Comparison of ENCODE assay signal across 1 cellular context in the genomic region with DNA sequence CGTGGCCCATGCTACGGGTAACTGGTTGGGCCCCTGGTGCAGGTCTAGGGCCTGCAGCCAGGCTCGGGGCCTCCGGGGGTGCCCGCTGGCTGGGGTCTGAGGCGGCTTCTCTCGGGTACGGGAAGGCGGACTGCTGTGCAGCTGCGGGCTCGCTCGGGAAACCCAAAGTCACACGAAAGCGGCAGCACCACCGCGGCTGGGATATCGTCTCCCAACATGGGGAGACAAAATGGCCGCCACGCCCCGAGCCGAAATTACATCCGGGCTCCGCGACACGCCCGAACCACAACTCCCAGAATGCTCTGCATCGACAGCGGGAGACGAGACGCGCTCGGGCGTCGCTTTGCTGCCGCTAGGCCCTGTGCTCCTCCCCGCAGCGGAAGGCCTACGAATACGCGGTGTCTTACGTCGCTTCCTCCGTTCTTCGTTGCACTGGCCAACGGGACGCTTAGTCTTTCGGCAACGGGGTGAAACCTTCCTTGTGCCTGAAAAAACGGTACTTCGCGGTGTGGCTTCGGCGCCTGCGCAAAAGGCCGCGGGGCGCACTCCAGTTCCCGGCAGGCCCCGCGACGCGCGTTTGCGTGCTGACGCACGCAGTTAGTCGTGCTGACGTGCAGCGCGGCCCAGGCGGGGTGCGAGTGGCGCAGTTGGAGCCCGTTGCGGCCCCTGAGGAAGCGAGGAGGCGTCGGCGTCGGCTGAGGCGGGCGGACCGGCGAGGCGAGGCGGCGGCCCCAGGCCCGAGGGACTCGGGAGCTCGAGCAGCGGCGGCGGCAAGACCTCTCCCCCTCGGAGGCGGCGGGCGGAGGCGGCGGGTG.
A peak's percentile ranks its signal among the peaks of the same experiment; 100 is the strongest.
TF ChIP-seq lines count a peak whose summit lies in the region.

A gene (plus strand): TSS at position 604 of the 815 bp plus-strand sequence. CDS start 3,727 bp downstream, outside the sequence.

TF ChIP-seq in WTC11, 78 proteins besides CTCF, POLR2A, EP300 and RAD21 (continued from another document and continues in another):
- TF ChIP-seq, protein P1, sequence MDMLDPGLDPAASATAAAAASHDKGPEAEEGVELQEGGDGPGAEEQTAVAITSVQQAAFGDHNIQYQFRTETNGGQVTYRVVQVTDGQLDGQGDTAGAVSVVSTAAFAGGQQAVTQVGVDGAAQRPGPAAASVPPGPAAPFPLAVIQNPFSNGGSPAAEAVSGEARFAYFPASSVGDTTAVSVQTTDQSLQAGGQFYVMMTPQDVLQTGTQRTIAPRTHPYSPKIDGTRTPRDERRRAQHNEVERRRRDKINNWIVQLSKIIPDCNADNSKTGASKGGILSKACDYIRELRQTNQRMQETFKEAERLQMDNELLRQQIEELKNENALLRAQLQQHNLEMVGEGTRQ (CRISPR knock-in tag; IDR thresholded peaks at IDR 0.05): peak; percentile 40; the same call in 1 of the 2 replicates
- TF ChIP-seq ZNF232 (CRISPR knock-in tag; IDR thresholded peaks at IDR 0.05): 0 out of 2 replicates have a peak, but pooled peaks have one; percentile 15
- TF ChIP-seq, protein P2, sequence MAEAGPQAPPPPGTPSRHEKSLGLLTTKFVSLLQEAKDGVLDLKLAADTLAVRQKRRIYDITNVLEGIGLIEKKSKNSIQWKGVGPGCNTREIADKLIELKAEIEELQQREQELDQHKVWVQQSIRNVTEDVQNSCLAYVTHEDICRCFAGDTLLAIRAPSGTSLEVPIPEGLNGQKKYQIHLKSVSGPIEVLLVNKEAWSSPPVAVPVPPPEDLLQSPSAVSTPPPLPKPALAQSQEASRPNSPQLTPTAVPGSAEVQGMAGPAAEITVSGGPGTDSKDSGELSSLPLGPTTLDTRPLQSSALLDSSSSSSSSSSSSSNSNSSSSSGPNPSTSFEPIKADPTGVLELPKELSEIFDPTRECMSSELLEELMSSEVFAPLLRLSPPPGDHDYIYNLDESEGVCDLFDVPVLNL (CRISPR knock-in tag; IDR thresholded peaks at IDR 0.05; ENCODE audit: borderline replicate concordance, low read depth): peak; percentile 82; the same call in 1 of the 2 replicates
- no peak for TF ChIP-seq MXD4 (CRISPR knock-in tag; IDR thresholded peaks at IDR 0.05; ENCODE audit: borderline replicate concordance)
- TF ChIP-seq, protein P3, sequence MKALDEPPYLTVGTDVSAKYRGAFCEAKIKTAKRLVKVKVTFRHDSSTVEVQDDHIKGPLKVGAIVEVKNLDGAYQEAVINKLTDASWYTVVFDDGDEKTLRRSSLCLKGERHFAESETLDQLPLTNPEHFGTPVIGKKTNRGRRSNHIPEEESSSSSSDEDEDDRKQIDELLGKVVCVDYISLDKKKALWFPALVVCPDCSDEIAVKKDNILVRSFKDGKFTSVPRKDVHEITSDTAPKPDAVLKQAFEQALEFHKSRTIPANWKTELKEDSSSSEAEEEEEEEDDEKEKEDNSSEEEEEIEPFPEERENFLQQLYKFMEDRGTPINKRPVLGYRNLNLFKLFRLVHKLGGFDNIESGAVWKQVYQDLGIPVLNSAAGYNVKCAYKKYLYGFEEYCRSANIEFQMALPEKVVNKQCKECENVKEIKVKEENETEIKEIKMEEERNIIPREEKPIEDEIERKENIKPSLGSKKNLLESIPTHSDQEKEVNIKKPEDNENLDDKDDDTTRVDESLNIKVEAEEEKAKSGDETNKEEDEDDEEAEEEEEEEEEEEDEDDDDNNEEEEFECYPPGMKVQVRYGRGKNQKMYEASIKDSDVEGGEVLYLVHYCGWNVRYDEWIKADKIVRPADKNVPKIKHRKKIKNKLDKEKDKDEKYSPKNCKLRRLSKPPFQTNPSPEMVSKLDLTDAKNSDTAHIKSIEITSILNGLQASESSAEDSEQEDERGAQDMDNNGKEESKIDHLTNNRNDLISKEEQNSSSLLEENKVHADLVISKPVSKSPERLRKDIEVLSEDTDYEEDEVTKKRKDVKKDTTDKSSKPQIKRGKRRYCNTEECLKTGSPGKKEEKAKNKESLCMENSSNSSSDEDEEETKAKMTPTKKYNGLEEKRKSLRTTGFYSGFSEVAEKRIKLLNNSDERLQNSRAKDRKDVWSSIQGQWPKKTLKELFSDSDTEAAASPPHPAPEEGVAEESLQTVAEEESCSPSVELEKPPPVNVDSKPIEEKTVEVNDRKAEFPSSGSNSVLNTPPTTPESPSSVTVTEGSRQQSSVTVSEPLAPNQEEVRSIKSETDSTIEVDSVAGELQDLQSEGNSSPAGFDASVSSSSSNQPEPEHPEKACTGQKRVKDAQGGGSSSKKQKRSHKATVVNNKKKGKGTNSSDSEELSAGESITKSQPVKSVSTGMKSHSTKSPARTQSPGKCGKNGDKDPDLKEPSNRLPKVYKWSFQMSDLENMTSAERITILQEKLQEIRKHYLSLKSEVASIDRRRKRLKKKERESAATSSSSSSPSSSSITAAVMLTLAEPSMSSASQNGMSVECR (CRISPR knock-in tag; IDR thresholded peaks at IDR 0.05; ENCODE audit: borderline replicate concordance): no peak; the same call in 1 of the 2 replicates
- TF ChIP-seq SP1 (CRISPR knock-in tag; conservative IDR thresholded peaks at IDR 0.05): peak; percentile 61; the same call in 1 of the 2 replicates
- peak; percentile 56; the same call in 1 of the 2 replicates for TF ChIP-seq TP53 (CRISPR knock-in tag; IDR thresholded peaks at IDR 0.05)
- TF ChIP-seq, protein P4, sequence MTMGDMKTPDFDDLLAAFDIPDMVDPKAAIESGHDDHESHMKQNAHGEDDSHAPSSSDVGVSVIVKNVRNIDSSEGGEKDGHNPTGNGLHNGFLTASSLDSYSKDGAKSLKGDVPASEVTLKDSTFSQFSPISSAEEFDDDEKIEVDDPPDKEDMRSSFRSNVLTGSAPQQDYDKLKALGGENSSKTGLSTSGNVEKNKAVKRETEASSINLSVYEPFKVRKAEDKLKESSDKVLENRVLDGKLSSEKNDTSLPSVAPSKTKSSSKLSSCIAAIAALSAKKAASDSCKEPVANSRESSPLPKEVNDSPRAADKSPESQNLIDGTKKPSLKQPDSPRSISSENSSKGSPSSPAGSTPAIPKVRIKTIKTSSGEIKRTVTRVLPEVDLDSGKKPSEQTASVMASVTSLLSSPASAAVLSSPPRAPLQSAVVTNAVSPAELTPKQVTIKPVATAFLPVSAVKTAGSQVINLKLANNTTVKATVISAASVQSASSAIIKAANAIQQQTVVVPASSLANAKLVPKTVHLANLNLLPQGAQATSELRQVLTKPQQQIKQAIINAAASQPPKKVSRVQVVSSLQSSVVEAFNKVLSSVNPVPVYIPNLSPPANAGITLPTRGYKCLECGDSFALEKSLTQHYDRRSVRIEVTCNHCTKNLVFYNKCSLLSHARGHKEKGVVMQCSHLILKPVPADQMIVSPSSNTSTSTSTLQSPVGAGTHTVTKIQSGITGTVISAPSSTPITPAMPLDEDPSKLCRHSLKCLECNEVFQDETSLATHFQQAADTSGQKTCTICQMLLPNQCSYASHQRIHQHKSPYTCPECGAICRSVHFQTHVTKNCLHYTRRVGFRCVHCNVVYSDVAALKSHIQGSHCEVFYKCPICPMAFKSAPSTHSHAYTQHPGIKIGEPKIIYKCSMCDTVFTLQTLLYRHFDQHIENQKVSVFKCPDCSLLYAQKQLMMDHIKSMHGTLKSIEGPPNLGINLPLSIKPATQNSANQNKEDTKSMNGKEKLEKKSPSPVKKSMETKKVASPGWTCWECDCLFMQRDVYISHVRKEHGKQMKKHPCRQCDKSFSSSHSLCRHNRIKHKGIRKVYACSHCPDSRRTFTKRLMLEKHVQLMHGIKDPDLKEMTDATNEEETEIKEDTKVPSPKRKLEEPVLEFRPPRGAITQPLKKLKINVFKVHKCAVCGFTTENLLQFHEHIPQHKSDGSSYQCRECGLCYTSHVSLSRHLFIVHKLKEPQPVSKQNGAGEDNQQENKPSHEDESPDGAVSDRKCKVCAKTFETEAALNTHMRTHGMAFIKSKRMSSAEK (CRISPR knock-in tag; IDR thresholded peaks at IDR 0.05; ENCODE audit: borderline replicate concordance): no peak
- TF ChIP-seq NR2C2 (CRISPR knock-in tag; IDR thresholded peaks at IDR 0.05): peak; percentile 47; the same call in 1 of the 2 replicates
- TF ChIP-seq, protein P5, sequence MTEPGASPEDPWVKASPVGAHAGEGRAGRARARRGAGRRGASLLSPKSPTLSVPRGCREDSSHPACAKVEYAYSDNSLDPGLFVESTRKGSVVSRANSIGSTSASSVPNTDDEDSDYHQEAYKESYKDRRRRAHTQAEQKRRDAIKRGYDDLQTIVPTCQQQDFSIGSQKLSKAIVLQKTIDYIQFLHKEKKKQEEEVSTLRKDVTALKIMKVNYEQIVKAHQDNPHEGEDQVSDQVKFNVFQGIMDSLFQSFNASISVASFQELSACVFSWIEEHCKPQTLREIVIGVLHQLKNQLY (CRISPR knock-in tag; IDR thresholded peaks at IDR 0.05): 0 out of 2 replicates have a peak, but pooled peaks have one; percentile 10
- TF ChIP-seq CBFB (CRISPR knock-in tag; IDR thresholded peaks at IDR 0.05; ENCODE audit: low read depth): 0 out of 2 replicates have a peak, but pooled peaks have one; percentile 84
- TF ChIP-seq ZNF263 (CRISPR knock-in tag; IDR thresholded peaks at IDR 0.05; ENCODE audit: low read depth): no peak; the same call in 1 of the 2 replicates
- no peak for TF ChIP-seq NR3C1 (CRISPR knock-in tag; conservative IDR thresholded peaks at IDR 0.05; ENCODE audit: low read depth)
- TF ChIP-seq, protein P6, sequence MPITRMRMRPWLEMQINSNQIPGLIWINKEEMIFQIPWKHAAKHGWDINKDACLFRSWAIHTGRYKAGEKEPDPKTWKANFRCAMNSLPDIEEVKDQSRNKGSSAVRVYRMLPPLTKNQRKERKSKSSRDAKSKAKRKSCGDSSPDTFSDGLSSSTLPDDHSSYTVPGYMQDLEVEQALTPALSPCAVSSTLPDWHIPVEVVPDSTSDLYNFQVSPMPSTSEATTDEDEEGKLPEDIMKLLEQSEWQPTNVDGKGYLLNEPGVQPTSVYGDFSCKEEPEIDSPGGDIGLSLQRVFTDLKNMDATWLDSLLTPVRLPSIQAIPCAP (CRISPR knock-in tag; IDR thresholded peaks at IDR 0.05): no peak
- TF ChIP-seq, protein P7, sequence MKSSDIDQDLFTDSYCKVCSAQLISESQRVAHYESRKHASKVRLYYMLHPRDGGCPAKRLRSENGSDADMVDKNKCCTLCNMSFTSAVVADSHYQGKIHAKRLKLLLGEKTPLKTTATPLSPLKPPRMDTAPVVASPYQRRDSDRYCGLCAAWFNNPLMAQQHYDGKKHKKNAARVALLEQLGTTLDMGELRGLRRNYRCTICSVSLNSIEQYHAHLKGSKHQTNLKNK (CRISPR knock-in tag; IDR thresholded peaks at IDR 0.05): no peak; the same call in 1 of the 2 replicates
- TF ChIP-seq, protein P8, sequence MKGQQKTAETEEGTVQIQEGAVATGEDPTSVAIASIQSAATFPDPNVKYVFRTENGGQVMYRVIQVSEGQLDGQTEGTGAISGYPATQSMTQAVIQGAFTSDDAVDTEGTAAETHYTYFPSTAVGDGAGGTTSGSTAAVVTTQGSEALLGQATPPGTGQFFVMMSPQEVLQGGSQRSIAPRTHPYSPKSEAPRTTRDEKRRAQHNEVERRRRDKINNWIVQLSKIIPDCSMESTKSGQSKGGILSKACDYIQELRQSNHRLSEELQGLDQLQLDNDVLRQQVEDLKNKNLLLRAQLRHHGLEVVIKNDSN (CRISPR knock-in tag; IDR thresholded peaks at IDR 0.05): no peak; the same call in 1 of the 2 replicates
- TF ChIP-seq, protein P9, sequence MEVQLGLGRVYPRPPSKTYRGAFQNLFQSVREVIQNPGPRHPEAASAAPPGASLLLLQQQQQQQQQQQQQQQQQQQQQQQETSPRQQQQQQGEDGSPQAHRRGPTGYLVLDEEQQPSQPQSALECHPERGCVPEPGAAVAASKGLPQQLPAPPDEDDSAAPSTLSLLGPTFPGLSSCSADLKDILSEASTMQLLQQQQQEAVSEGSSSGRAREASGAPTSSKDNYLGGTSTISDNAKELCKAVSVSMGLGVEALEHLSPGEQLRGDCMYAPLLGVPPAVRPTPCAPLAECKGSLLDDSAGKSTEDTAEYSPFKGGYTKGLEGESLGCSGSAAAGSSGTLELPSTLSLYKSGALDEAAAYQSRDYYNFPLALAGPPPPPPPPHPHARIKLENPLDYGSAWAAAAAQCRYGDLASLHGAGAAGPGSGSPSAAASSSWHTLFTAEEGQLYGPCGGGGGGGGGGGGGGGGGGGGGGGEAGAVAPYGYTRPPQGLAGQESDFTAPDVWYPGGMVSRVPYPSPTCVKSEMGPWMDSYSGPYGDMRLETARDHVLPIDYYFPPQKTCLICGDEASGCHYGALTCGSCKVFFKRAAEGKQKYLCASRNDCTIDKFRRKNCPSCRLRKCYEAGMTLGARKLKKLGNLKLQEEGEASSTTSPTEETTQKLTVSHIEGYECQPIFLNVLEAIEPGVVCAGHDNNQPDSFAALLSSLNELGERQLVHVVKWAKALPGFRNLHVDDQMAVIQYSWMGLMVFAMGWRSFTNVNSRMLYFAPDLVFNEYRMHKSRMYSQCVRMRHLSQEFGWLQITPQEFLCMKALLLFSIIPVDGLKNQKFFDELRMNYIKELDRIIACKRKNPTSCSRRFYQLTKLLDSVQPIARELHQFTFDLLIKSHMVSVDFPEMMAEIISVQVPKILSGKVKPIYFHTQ (CRISPR knock-in tag; IDR thresholded peaks at IDR 0.05): no peak
- no peak for TF ChIP-seq ZNF423 (CRISPR knock-in tag; IDR thresholded peaks at IDR 0.05)
- peak; percentile 69; the same call in 1 of the 2 replicates for TF ChIP-seq JUN (CRISPR knock-in tag; IDR thresholded peaks at IDR 0.05)
- TF ChIP-seq, protein P10, sequence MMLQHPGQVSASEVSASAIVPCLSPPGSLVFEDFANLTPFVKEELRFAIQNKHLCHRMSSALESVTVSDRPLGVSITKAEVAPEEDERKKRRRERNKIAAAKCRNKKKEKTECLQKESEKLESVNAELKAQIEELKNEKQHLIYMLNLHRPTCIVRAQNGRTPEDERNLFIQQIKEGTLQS (CRISPR knock-in tag; conservative IDR thresholded peaks at IDR 0.05): no peak
- TF ChIP-seq, protein P11, sequence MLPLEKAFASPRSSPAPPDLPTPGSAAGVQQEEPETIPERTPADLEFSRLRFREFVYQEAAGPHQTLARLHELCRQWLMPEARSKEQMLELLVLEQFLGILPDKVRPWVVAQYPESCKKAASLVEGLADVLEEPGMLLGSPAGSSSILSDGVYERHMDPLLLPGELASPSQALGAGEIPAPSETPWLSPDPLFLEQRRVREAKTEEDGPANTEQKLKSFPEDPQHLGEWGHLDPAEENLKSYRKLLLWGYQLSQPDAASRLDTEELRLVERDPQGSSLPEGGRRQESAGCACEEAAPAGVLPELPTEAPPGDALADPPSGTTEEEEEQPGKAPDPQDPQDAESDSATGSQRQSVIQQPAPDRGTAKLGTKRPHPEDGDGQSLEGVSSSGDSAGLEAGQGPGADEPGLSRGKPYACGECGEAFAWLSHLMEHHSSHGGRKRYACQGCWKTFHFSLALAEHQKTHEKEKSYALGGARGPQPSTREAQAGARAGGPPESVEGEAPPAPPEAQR (CRISPR knock-in tag; IDR thresholded peaks at IDR 0.05): no peak
